Comparison of ENCODE assay signal across 8 cellular contexts in the genomic region with DNA sequence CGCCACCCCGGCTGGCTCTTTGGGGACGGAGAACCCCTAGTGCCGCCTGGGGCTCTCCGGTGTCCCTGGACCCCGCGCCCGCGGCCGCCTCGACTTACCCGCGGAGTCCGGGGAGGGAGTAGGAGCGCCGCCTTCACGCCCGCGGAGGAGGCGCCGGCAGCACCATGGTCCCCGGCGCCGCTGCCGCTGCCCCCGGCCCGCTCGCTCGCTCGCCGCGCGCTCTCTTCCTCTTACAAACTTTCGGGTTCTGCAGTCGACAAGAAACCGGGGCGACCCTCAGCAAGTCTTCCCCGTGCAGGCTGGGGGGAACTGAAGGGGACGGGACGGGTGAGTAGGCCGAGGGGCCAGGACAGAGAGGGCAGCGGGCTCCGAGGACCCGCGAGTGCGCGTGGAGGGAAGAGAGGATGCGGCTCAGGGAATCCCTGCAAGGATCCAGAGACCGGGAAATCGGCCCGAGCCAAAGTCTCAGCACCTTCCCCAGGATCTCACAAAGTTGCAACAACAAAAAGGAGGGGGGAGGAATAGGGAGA. TPM values are rescaled to one million over a fixed set of nuclear protein-coding genes. Genes with fewer than 3 reads are reported as not detected.
DNase-seq lines count a peak whose midpoint lies in the region; ATAC-seq lines count a peak whose summit lies in the region.

No MANE protein-coding gene starts in this region.

- POLR2A ChIA-PET in activated CD4-positive, alpha-beta T cell treated with anti-CD3 and anti-CD28 coated beads, Interleukin-2, amount 10 ng/mL, durations not matched to agents 7 days and 5 days (lab: Charles Lee): no interaction called here

- no peak for ATAC-seq in memory B cell (ENCODE audit: low read depth)
- ATAC-seq in stimulated activated memory B cell treated with anti-CD40 and anti-IgM and Interleukin-4, amounts not matched to agents 10 μg/mL and 1 μg/mL and 100 μg/mL, for 72 hours: peak; percentile 29
- no peak for ATAC-seq in HG03025 (IDR thresholded peaks at IDR 0.05; ENCODE audit: low FRiP score, unreplicated experiment)

- DNase-seq in NCI-H510A treated with DMSO at 0.1 percent for 48 hours (lab: John Stamatoyannopoulos, UW): peak; percentile 3
- DNase-seq in NCI-H510A (lab: John Stamatoyannopoulos, UW): no peak
- peak; percentile 20 for DNase-seq in activated CD4-positive, alpha-beta T cell treated with anti-CD3 and anti-CD28 coated beads, Interleukin-2, amount 10 ng/mL, durations not matched to agents 7 days and 5 days
- peak; percentile 14 for DNase-seq in effector CD4-positive, alpha-beta T cell
- peak; percentile 35 to 57 for DNase-seq in memory B cell (ENCODE audit: low spot score in 2 of 2)
- no peak for DNase-seq in NCI-H524 treated with DMSO at 0.1 percent for 48 hours (lab: John Stamatoyannopoulos, UW)

- H3K4me3 Mint-ChIP-seq in activated CD4-positive, alpha-beta T cell treated with anti-CD3 and anti-CD28 coated beads, Interleukin-2, amount 10 ng/mL, durations not matched to agents 7 days and 5 days: peak overlapping the region; percentile 83
- H3K4me3 Mint-ChIP-seq in memory B cell: peak overlapping the region; percentile 86
- peak overlapping the region; percentile 91 for H3K4me3 Mint-ChIP-seq in stimulated activated memory B cell treated with anti-CD40 and anti-IgM and Interleukin-4, amounts not matched to agents 10 μg/mL and 1 μg/mL and 100 μg/mL, for 72 hours

- H3K36me3 Mint-ChIP-seq in activated CD4-positive, alpha-beta T cell treated with anti-CD3 and anti-CD28 coated beads, Interleukin-2, amount 10 ng/mL, durations not matched to agents 7 days and 5 days (ENCODE audit: low read depth): peaks cover 11% of the 10 kb centered on the region
- H3K36me3 Mint-ChIP-seq in memory B cell: no peaks in the 10 kb centered on the region
- no peaks in the 10 kb centered on the region for H3K36me3 Mint-ChIP-seq in stimulated activated memory B cell treated with anti-CD40 and anti-IgM and Interleukin-4, amounts not matched to agents 10 μg/mL and 1 μg/mL and 100 μg/mL, for 72 hours

- peak overlapping the region; percentile 89 for H3K27ac Mint-ChIP-seq in activated CD4-positive, alpha-beta T cell treated with anti-CD3 and anti-CD28 coated beads, Interleukin-2, amount 10 ng/mL, durations not matched to agents 7 days and 5 days
- H3K27ac Mint-ChIP-seq in memory B cell: peak overlapping the region; percentile 95
- H3K27ac Mint-ChIP-seq in stimulated activated memory B cell treated with anti-CD40 and anti-IgM and Interleukin-4, amounts not matched to agents 10 μg/mL and 1 μg/mL and 100 μg/mL, for 72 hours: peak overlapping the region; percentile 95

- H3K27me3 Mint-ChIP-seq in activated CD4-positive, alpha-beta T cell treated with anti-CD3 and anti-CD28 coated beads, Interleukin-2, amount 10 ng/mL, durations not matched to agents 7 days and 5 days: peaks cover 21% of the 10 kb centered on the region
- H3K27me3 Mint-ChIP-seq in memory B cell: no peaks in the 10 kb centered on the region
- H3K27me3 Mint-ChIP-seq in stimulated activated memory B cell treated with anti-CD40 and anti-IgM and Interleukin-4, amounts not matched to agents 10 μg/mL and 1 μg/mL and 100 μg/mL, for 72 hours: peaks cover 11% of the 10 kb centered on the region

- H3K9me3 Mint-ChIP-seq in activated CD4-positive, alpha-beta T cell treated with anti-CD3 and anti-CD28 coated beads, Interleukin-2, amount 10 ng/mL, durations not matched to agents 7 days and 5 days: no peaks in the 10 kb centered on the region
- no peaks in the 10 kb centered on the region for H3K9me3 Mint-ChIP-seq in memory B cell
- no peaks in the 10 kb centered on the region for H3K9me3 Mint-ChIP-seq in stimulated activated memory B cell treated with anti-CD40 and anti-IgM and Interleukin-4, amounts not matched to agents 10 μg/mL and 1 μg/mL and 100 μg/mL, for 72 hours

- peaks cover 48% of the 10 kb centered on the region for H3K4me1 Mint-ChIP-seq in activated CD4-positive, alpha-beta T cell treated with anti-CD3 and anti-CD28 coated beads, Interleukin-2, amount 10 ng/mL, durations not matched to agents 7 days and 5 days
- peaks cover 25% of the 10 kb centered on the region for H3K4me1 Mint-ChIP-seq in memory B cell
- H3K4me1 Mint-ChIP-seq in stimulated activated memory B cell treated with anti-CD40 and anti-IgM and Interleukin-4, amounts not matched to agents 10 μg/mL and 1 μg/mL and 100 μg/mL, for 72 hours: peaks cover 60% of the 10 kb centered on the region

- CTCF ChIA-PET in activated CD4-positive, alpha-beta T cell treated with anti-CD3 and anti-CD28 coated beads, Interleukin-2, amount 10 ng/mL, durations not matched to agents 7 days and 5 days (lab: Charles Lee): interaction anchor here (1.2 kb wide), 1 partner anchor 204 kb away, joined by 3 read pairs; no protein-coding TSS in a partner anchor

RNA-seq across cellular contexts. Expression of gene FOXP1, which starts 2.0 kb away (rescaled TPM):
- 100 to 1,000 TPM; 116 to 131 TPM for total RNA-seq in activated CD4-positive, alpha-beta T cell treated with anti-CD3 and anti-CD28 coated beads, Interleukin-2, amount 10 ng/mL, durations not matched to agents 7 days and 5 days

Comparison
In these comparisons a context has a peak if more than half of its experiments do, and no peak if none do; other contexts are left out.
1. DNase-seq: peak in NCI-H510A treated with DMSO at 0.1 percent for 48 hours (single experiment), activated CD4-positive, alpha-beta T cell treated with anti-CD3 and anti-CD28 coated beads, Interleukin-2, amount 10 ng/mL, durations not matched to agents 7 days and 5 days (single experiment), effector CD4-positive, alpha-beta T cell (single experiment) and memory B cell (2 of 2); none in NCI-H510A (single experiment) and NCI-H524 treated with DMSO at 0.1 percent for 48 hours (single experiment).
2. Peak in every context shown above with its lines, with median percentiles within 50 percentile points of each other: H3K27ac Mint-ChIP-seq and H3K4me3 Mint-ChIP-seq.